Comparison of ENCODE assay signal across 1 cellular context in the genomic region with DNA sequence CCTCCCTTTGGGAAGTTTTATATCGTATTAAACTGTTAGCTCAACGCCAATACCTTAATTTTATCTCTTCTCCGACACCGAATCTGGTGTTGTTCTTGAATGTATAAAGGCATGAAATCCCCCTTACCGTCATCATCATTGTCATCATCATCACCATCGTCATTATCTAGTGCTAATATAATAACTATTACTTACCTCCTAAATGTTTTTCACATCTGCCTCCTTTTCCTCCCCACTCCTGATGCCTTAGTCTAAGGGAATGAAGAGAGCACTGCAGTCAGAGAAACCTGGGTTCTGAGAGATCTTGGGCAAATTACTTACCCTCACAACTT.
TF ChIP-seq lines count a peak whose summit lies in the region.

No MANE protein-coding gene starts in this region.

TF ChIP-seq in GM12878, 131 proteins besides CTCF, POLR2A, EP300 and RAD21:
- TF ChIP-seq RAD51 (IDR thresholded peaks at IDR 0.05) (no peak), CREB1 (IDR thresholded peaks at IDR 0.05; ENCODE audit: low read depth) (0 out of 2 replicates have a peak, but pooled peaks have one; percentile 30), CREM (IDR thresholded peaks at IDR 0.05; ENCODE audit: low read depth) (no peak), SUPT20H (IDR thresholded peaks at IDR 0.05; ENCODE audit: borderline replicate concordance, control insufficient read depth, low read depth, low read length) (no peak), NBN (IDR thresholded peaks at IDR 0.05) (peak; percentile 34; the same call in 1 of the 2 replicates), IKZF1 (conservative IDR thresholded peaks at IDR 0.05) (no peak)
- TF ChIP-seq, protein P1, sequence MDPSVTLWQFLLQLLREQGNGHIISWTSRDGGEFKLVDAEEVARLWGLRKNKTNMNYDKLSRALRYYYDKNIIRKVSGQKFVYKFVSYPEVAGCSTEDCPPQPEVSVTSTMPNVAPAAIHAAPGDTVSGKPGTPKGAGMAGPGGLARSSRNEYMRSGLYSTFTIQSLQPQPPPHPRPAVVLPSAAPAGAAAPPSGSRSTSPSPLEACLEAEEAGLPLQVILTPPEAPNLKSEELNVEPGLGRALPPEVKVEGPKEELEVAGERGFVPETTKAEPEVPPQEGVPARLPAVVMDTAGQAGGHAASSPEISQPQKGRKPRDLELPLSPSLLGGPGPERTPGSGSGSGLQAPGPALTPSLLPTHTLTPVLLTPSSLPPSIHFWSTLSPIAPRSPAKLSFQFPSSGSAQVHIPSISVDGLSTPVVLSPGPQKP (IDR thresholded peaks at IDR 0.05; ENCODE audit: low read depth, low read length) = no peak
- TF ChIP-seq, protein P2, sequence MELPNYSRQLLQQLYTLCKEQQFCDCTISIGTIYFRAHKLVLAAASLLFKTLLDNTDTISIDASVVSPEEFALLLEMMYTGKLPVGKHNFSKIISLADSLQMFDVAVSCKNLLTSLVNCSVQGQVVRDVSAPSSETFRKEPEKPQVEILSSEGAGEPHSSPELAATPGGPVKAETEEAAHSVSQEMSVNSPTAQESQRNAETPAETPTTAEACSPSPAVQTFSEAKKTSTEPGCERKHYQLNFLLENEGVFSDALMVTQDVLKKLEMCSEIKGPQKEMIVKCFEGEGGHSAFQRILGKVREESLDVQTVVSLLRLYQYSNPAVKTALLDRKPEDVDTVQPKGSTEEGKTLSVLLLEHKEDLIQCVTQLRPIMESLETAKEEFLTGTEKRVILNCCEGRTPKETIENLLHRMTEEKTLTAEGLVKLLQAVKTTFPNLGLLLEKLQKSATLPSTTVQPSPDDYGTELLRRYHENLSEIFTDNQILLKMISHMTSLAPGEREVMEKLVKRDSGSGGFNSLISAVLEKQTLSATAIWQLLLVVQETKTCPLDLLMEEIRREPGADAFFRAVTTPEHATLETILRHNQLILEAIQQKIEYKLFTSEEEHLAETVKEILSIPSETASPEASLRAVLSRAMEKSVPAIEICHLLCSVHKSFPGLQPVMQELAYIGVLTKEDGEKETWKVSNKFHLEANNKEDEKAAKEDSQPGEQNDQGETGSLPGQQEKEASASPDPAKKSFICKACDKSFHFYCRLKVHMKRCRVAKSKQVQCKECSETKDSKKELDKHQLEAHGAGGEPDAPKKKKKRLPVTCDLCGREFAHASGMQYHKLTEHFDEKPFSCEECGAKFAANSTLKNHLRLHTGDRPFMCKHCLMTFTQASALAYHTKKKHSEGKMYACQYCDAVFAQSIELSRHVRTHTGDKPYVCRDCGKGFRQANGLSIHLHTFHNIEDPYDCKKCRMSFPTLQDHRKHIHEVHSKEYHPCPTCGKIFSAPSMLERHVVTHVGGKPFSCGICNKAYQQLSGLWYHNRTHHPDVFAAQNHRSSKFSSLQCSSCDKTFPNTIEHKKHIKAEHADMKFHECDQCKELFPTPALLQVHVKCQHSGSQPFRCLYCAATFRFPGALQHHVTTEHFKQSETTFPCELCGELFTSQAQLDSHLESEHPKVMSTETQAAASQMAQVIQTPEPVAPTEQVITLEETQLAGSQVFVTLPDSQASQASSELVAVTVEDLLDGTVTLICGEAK (IDR thresholded peaks at IDR 0.05; ENCODE audit: borderline replicate concordance) = no peak
TF ChIP-seq in GM12878: peak in this region for 2.
